In genomic region chr21:45455321-45456013, GRCh38 we compare ENCODE assay signal across 10 cellular contexts. TPM values are rescaled to one million over a fixed set of nuclear protein-coding genes. Genes with fewer than 3 reads are reported as not detected.
DNase-seq lines count a peak whose midpoint lies in the region; TF ChIP-seq lines count a peak whose summit lies in the region.
"Had no signal": no experiment of that assay in that cellular context is flagged by ENCODE, and none has a peak within 500 bp of the region (broad histone marks: within the 10 kb centered on the region; RNA-seq: fewer than 3 reads in every experiment).

No MANE protein-coding gene starts in this region.

- H3K27me3 ChIP-seq in rectal smooth muscle tissue (ENCODE audit: control insufficient read depth, insufficient read depth, low read length) = peaks cover 1% of the 10 kb centered on the region

- no peaks in the 10 kb centered on the region for H3K36me3 Mint-ChIP-seq in osteocyte (ENCODE audit: unreplicated experiment)

- H3K4me3 ChIP-seq in fibroblast of pulmonary artery (replicated peaks; ENCODE audit: low read depth, low read length) (peak overlapping the region; percentile 17), rectal smooth muscle tissue (ENCODE audit: low read length) (peak overlapping the region; percentile 58)
- H3K4me3 ChIP-seq: GM12878 had no signal

- no peak for TF ChIP-seq CTCF in RWPE1 (conservative IDR thresholded peaks at IDR 0.05; ENCODE audit: low read depth)
- TF ChIP-seq CTCF in fibroblast of pulmonary artery (IDR thresholded peaks at IDR 0.05; ENCODE audit: low read length, missing control alignments) = no peak
- no peak for TF ChIP-seq CTCF in osteocyte (IDR thresholded peaks at IDR 0.05)

- H3K9ac ChIP-seq in rectal smooth muscle tissue (ENCODE audit: low read length) = no peak overlapping the region

- DNase-seq in Daoy (ENCODE audit: low read depth) (peak; percentile 69), RWPE1 (ENCODE audit: low spot score) (peak; percentile 8), fibroblast of pulmonary artery (ENCODE audit: low read depth) (peak; percentile 51), AML-193 (lab: John Stamatoyannopoulos, UW) (no peak), osteocyte (ENCODE audit: extremely low spot score, unreplicated experiment) (no peak), NCI-H187 treated with DMSO at 0.1 percent for 48 hours (lab: John Stamatoyannopoulos, UW) (no peak)
- no peak for DNase-seq in activated naive CD4-positive, alpha-beta T cell treated with Interleukin-2 at 50 U/mL for 16 hours
- DNase-seq: effector memory CD4-positive, alpha-beta T cell had no signal

- H3K36me3 ChIP-seq in rectal smooth muscle tissue (ENCODE audit: control insufficient read depth, insufficient read depth, low read length) = no peaks in the 10 kb centered on the region

- H3K4me3 Mint-ChIP-seq in osteocyte (ENCODE audit: unreplicated experiment) = no peak overlapping the region

- POLR2A ChIA-PET in RWPE1 (lab: Yijun Ruan, JAX; ENCODE audit: low non-redundant PET) = interaction anchor here (0.6 kb wide), 1 partner anchor 114 kb away, joined by 5 read pairs; no protein-coding TSS in a partner anchor

- H3K27ac ChIP-seq in RWPE1 (peak overlapping the region; percentile 89), rectal smooth muscle tissue (ENCODE audit: low read depth, low read length) (peak overlapping the region; percentile 15)

- no peak overlapping the region for H3K27ac Mint-ChIP-seq in osteocyte (ENCODE audit: unreplicated experiment)

- peaks cover 25% of the 10 kb centered on the region for H3K4me1 Mint-ChIP-seq in osteocyte (ENCODE audit: unreplicated experiment)

- peaks cover 8% of the 10 kb centered on the region for H3K4me1 ChIP-seq in rectal smooth muscle tissue (ENCODE audit: control insufficient read depth, insufficient read depth, low read length)

- H3K9me3 Mint-ChIP-seq in osteocyte (ENCODE audit: unreplicated experiment) = no peaks in the 10 kb centered on the region

- CTCF ChIA-PET in RWPE1 (lab: Yijun Ruan, JAX) = no interaction called here

- H3K27me3 Mint-ChIP-seq in osteocyte (ENCODE audit: unreplicated experiment) = no peaks in the 10 kb centered on the region

RNA-seq across cellular contexts. Expression of gene COL18A1, which starts 50.5 kb away (rescaled TPM):
- 29.5 and 38.9 TPM in 2 replicates for total RNA-seq in Daoy (2014; rRNA removed; shearing (Covaris generic))
- 515 and 555 TPM in 2 replicates for total RNA-seq in osteocyte

Comparison
In these comparisons a context has a peak if more than half of its experiments do, and no peak if none do; other contexts are left out.
1. DNase-seq: peak in Daoy (single experiment), RWPE1 (single experiment) and fibroblast of pulmonary artery (single experiment); none in AML-193 (0 of 2), activated naive CD4-positive, alpha-beta T cell treated with Interleukin-2 at 50 U/mL for 16 hours (single experiment), osteocyte (single experiment) and NCI-H187 treated with DMSO at 0.1 percent for 48 hours (single experiment).
2. RNA of gene COL18A1, which starts 50.5 kb away (total RNA-seq): 515 to 555 TPM in osteocyte; 29.5 to 38.9 TPM in Daoy; every median in the first group is over 10 times any median in the second.